ENCODE assay signal across 8 cellular contexts in the genomic region with DNA sequence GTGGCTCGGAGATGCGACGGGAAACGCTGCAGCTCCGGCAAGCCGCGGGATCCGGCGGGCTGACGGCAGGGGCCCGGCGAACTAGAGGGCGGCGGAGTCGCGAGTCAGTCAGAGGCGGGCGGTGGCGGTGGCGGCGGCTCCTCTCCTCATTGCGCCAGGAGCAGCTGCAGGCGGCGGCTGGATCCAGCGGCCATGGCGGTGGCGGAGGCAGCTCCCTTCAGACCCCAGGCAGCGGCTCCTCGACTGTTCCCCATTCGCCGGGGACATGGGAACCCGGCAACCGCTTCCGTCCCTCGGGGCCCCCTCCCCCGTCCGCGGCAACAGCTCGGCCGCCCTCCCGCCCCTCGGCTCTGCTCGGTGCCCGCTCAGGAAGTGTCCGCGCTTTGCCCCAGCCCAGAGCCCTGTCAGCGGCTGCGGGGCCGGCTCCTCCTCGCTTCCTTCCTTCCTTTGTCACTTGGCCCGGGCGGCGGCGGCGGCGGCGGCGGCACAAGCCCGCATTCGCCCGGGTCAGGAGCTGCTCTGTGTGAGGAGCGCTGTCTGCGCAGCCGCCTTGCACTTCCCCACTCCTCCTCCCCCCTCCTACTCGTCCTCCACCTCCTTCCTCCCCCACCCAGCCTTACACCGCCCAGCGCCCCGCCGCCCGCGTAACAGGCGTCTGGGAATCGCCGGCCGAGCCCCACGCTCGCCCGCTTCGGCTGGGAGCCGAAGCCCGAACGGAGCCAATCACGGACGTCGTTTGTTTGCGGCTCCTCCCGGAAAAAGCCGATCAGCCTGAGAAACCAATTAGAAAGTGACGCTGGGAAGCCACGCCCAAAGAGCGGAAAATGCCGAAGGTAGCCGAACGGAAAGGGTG. TPM values are rescaled to one million over a fixed set of nuclear protein-coding genes. Genes with fewer than 3 reads are reported as not detected.
A peak's percentile ranks its signal among the peaks of the same experiment; 100 is the strongest.
DNase-seq lines count a peak whose midpoint lies in the region; ATAC-seq and TF ChIP-seq lines count a peak whose summit lies in the region.

Gene GSK3B (minus strand): TSS at position 525 of the 853 bp plus-strand sequence. CDS start 1,013 bp downstream, outside the sequence.

- peak within 1 kb of the TSS; percentile 99 for H3K4me3 ChIP-seq in HUES48 (ENCODE audit: low read depth, low read length)
- peak within 1 kb of the TSS; percentile 97 for H3K4me3 ChIP-seq in ovary

- peaks cover 10% of the 10 kb centered on the region for H3K36me3 ChIP-seq in HUES48 (ENCODE audit: control insufficient read depth, insufficient read depth, low read length)
- H3K36me3 ChIP-seq in ovary: no peaks in the 10 kb centered on the region

- TF ChIP-seq CTCF in Calu3 (IDR thresholded peaks at IDR 0.05; ENCODE audit: unreplicated experiment) (no peak), ovary (IDR thresholded peaks at IDR 0.05) (no peak), type B pancreatic cell (conservative IDR thresholded peaks at IDR 0.05) (no peak)

- peak within 1 kb of the TSS; percentile 99 for H3K9ac ChIP-seq in HUES48 (ENCODE audit: low read depth, low read length)

- H3K4me1 ChIP-seq in HUES48 (ENCODE audit: control insufficient read depth, insufficient read depth, low read length) (peaks cover 19% of the 10 kb centered on the region; the same call in 1 of the 2 replicates), ovary (ENCODE audit: insufficient read depth) (peaks cover 5% of the 10 kb centered on the region)

- H3K4me3 Mint-ChIP-seq in Calu3 (ENCODE audit: low read depth, unreplicated experiment) (no peak within 1 kb of the TSS), type B pancreatic cell (no peak within 1 kb of the TSS)
- no peak within 1 kb of the TSS for H3K4me3 Mint-ChIP-seq in activated naive CD4-positive, alpha-beta T cell treated with anti-CD3 and anti-CD28 coated beads, Interleukin-2, amount 10 ng/mL, durations not matched to agents 7 days and 5 days

- no peaks in the 10 kb centered on the region for H3K9me3 ChIP-seq in HUES48 (ENCODE audit: control insufficient read depth, insufficient read depth, low read length)
- no peaks in the 10 kb centered on the region for H3K9me3 ChIP-seq in ovary

- TF ChIP-seq EP300 in ovary (IDR thresholded peaks at IDR 0.05): no peak

- H3K27ac Mint-ChIP-seq in Calu3 (ENCODE audit: unreplicated experiment) (no peak within 1 kb of the TSS), type B pancreatic cell (no peak within 1 kb of the TSS)
- H3K27ac Mint-ChIP-seq in activated naive CD4-positive, alpha-beta T cell treated with anti-CD3 and anti-CD28 coated beads, Interleukin-2, amount 10 ng/mL, durations not matched to agents 7 days and 5 days: no peak within 1 kb of the TSS

- peak; percentile 82 for TF ChIP-seq POLR2A in ovary (IDR thresholded peaks at IDR 0.05)

- H3K4me1 Mint-ChIP-seq in Calu3 (ENCODE audit: low read depth, unreplicated experiment): peaks cover 18% of the 10 kb centered on the region
- peaks cover 28% of the 10 kb centered on the region for H3K4me1 Mint-ChIP-seq in activated naive CD4-positive, alpha-beta T cell treated with anti-CD3 and anti-CD28 coated beads, Interleukin-2, amount 10 ng/mL, durations not matched to agents 7 days and 5 days
- peaks cover 15% of the 10 kb centered on the region for H3K4me1 Mint-ChIP-seq in type B pancreatic cell (ENCODE audit: unreplicated experiment)

- WGBS in ovary, 3 donors: 1% methylated on average over 80 to 94 of the region's 94 CpGs

- H3K27me3 ChIP-seq in HUES48 (ENCODE audit: control insufficient read depth, insufficient read depth, low read length) (no peaks in the 10 kb centered on the region), ovary (no peaks in the 10 kb centered on the region)

- no TSS peak for BruUV-seq in Calu3 (replicated peaks; lab: Mats Ljungman, UMichigan)

- H3K27ac ChIP-seq in HUES48 (ENCODE audit: low read depth, low read length) (peak within 1 kb of the TSS; percentile 100), ovary (peak within 1 kb of the TSS; percentile 97 to 98)

- no peaks in the 10 kb centered on the region for H3K9me3 Mint-ChIP-seq in Calu3 (ENCODE audit: low read depth, unreplicated experiment)
- H3K9me3 Mint-ChIP-seq in activated naive CD4-positive, alpha-beta T cell treated with anti-CD3 and anti-CD28 coated beads, Interleukin-2, amount 10 ng/mL, durations not matched to agents 7 days and 5 days: no peaks in the 10 kb centered on the region
- no peaks in the 10 kb centered on the region for H3K9me3 Mint-ChIP-seq in type B pancreatic cell

- CTCF ChIA-PET in Calu3 (lab: Charles Lee): interaction anchor here (0.6 to 1.7 kb wide), 5 partner anchors 21 to 438 kb away, joined by 3 to 7 read pairs (median 4); no protein-coding TSS in a partner anchor
- CTCF ChIA-PET in activated naive CD4-positive, alpha-beta T cell treated with anti-CD3 and anti-CD28 coated beads, Interleukin-2, amount 10 ng/mL, durations not matched to agents 7 days and 5 days (lab: Charles Lee): interaction anchor here (1.5 kb wide), 1 partner anchor 323 kb away, joined by 5 read pairs; no protein-coding TSS in a partner anchor

- DNase-seq in Calu3 (peak; percentile 70), SHP77 (lab: John Stamatoyannopoulos, UW) (peak; percentile 66 to 67), germinal center (ENCODE audit: low spot score) (peak; percentile 48), ovary (peak in 4 of 5 donors; percentile 79 to 100 (median 90)), type B pancreatic cell (ENCODE audit: extremely low spot score, unreplicated experiment) (peak; percentile 98)
- peak; percentile 84 for DNase-seq in activated naive CD4-positive, alpha-beta T cell treated with anti-CD3 and anti-CD28 coated beads, Interleukin-2, amount 10 ng/mL, durations not matched to agents 7 days and 5 days

- intact Hi-C loops in Calu3 (cut with micrococcal nuclease; ENCODE audit: unreplicated experiment): loop anchor here (2.0 to 5.0 kb wide), 5 partner anchors 41 to 202 kb away; no protein-coding TSS in a partner anchor
- intact Hi-C loops in ovary (cut with DNase I): loop anchor here in 1 of 4 donors (10.0 kb wide), 1 partner anchor 261 kb away; no protein-coding TSS in a partner anchor

- H3K36me3 Mint-ChIP-seq in Calu3 (ENCODE audit: insufficient read depth, unreplicated experiment): peaks cover 7% of the 10 kb centered on the region
- peaks cover 12% of the 10 kb centered on the region for H3K36me3 Mint-ChIP-seq in activated naive CD4-positive, alpha-beta T cell treated with anti-CD3 and anti-CD28 coated beads, Interleukin-2, amount 10 ng/mL, durations not matched to agents 7 days and 5 days
- peaks cover 16% of the 10 kb centered on the region for H3K36me3 Mint-ChIP-seq in type B pancreatic cell

- no peaks in the 10 kb centered on the region for H3K27me3 Mint-ChIP-seq in Calu3 (ENCODE audit: unreplicated experiment)
- H3K27me3 Mint-ChIP-seq in activated naive CD4-positive, alpha-beta T cell treated with anti-CD3 and anti-CD28 coated beads, Interleukin-2, amount 10 ng/mL, durations not matched to agents 7 days and 5 days: peaks cover 11% of the 10 kb centered on the region
- no peaks in the 10 kb centered on the region for H3K27me3 Mint-ChIP-seq in type B pancreatic cell

- peak; percentile 0 for ATAC-seq in GM21367 (IDR thresholded peaks at IDR 0.05; ENCODE audit: unreplicated experiment)

RNA-seq across cellular contexts. Expression of gene GSK3B, which starts in this region (rescaled TPM):
- total RNA-seq in Calu3 (2022) (45.4 and 48.6 TPM in 2 replicates), ovary (10 to 100 TPM; 16.0 to 38.4 (median 27.9) TPM), type B pancreatic cell (ENCODE audit: low replicate concordance) (60.5 and 62.9 TPM in 2 replicates)
- 10 to 100 TPM in 1 of 2 donors, 1 to 10 TPM in 1; 8.3 to 24.3 TPM for polyA plus RNA-seq in ovary

Comparison
In these comparisons a context has a peak if more than half of its experiments do, and no peak if none do; other contexts are left out.
1. Peak in every context shown above with its lines: DNase-seq, ATAC-seq, H3K4me3 ChIP-seq and H3K27ac ChIP-seq.
2. DNase-seq: peak in every context shown above with its lines; median percentile 98 in type B pancreatic cell; 90 in ovary; 84 in activated naive CD4-positive, alpha-beta T cell treated with anti-CD3 and anti-CD28 coated beads, Interleukin-2, amount 10 ng/mL, durations not matched to agents 7 days and 5 days; 70 in Calu3; 66 in SHP77; 48 in germinal center.